ENCODE assay signal across 8 cellular contexts in genomic region chr10:11225935-11226334, GRCh38.
DNase-seq lines count a peak whose midpoint lies in the region; ATAC-seq and TF ChIP-seq lines count a peak whose summit lies in the region.
"Had no signal": no experiment of that assay in that cellular context is flagged by ENCODE, and none has a peak within 500 bp of the region (broad histone marks: within the 10 kb centered on the region; RNA-seq: fewer than 3 reads in every experiment).

No MANE protein-coding gene starts in this region.

- no peak for TF ChIP-seq EP300 in transverse colon (IDR thresholded peaks at IDR 0.05; ENCODE audit: low read depth)

- H3K4me1 ChIP-seq in right atrium auricular region: peaks cover 0 to 67% of the 10 kb centered on the region in 2 donors
- peaks cover 0 to 6% (median 3%) of the 10 kb centered on the region in 4 donors for H3K4me1 ChIP-seq in transverse colon

- in situ Hi-C loops in transverse colon (cut with MboI; ENCODE audit: low pct_ligation_motif_present in 1 of 4, low pct_unique_long_range_greater_than_20kb in 1 of 4, low sequenced_read_pairs in 3 of 4): no loop called here

- 44% methylated on average over 5 of the region's 5 CpGs; no CpG with 5 or more reads in 1 of the 2 donors for WGBS in transverse colon (ENCODE audit: low coverage in 1 of 2), 2 donors

- H3K27ac ChIP-seq in right atrium auricular region (peak overlapping the region; percentile 58 to 63), transverse colon (peak overlapping the region in 2 of 4 donors; percentile 53 to 59)

- ATAC-seq in GM19397 (IDR thresholded peaks at IDR 0.05; ENCODE audit: unreplicated experiment) (peak; percentile 35), HG03135 (IDR thresholded peaks at IDR 0.05; ENCODE audit: unreplicated experiment) (peak; percentile 37)
- ATAC-seq: Panc1 had no signal

- no peaks in the 10 kb centered on the region for H3K9me3 ChIP-seq in right atrium auricular region
- no peaks in the 10 kb centered on the region for H3K9me3 ChIP-seq in transverse colon

- intact Hi-C loops in transverse colon (cut with DNase I; ENCODE audit: low total_unique reads): no loop called here

- H3K27me3 ChIP-seq in right atrium auricular region (no peaks in the 10 kb centered on the region), transverse colon (no peaks in the 10 kb centered on the region)

- peak; percentile 33 for DNase-seq in activated CD4-positive, alpha-beta T cell treated with anti-CD3 and anti-CD28 coated beads for 1 hour
- DNase-seq in right atrium auricular region (ENCODE audit: low spot score): no peak
- DNase-seq in transverse colon: peak; percentile 58
- no peak for DNase-seq in NCI-H1048 (lab: John Stamatoyannopoulos, UW)
- no peak for DNase-seq in epidermal melanocyte (ENCODE audit: insufficient read length, low spot score)

- TF ChIP-seq POLR2A in transverse colon (IDR thresholded peaks at IDR 0.05): no peak

- no peaks in the 10 kb centered on the region for H3K36me3 ChIP-seq in right atrium auricular region
- no peaks in the 10 kb centered on the region for H3K36me3 ChIP-seq in transverse colon

- no peak for TF ChIP-seq CTCF in right atrium auricular region (IDR thresholded peaks at IDR 0.05)
- TF ChIP-seq CTCF in transverse colon (IDR thresholded peaks at IDR 0.05): no peak

- H3K4me3 ChIP-seq in right atrium auricular region (no peak overlapping the region), transverse colon (no peak overlapping the region)

Comparison
In these comparisons a context has a peak if more than half of its experiments do, and no peak if none do; other contexts are left out.
1. DNase-seq: peak in activated CD4-positive, alpha-beta T cell treated with anti-CD3 and anti-CD28 coated beads for 1 hour (single experiment) and transverse colon (single experiment); none in right atrium auricular region (single experiment), NCI-H1048 (single experiment) and epidermal melanocyte (single experiment).